In genomic region chr9:94885854-94886447, GRCh38 we compare ENCODE assay signal across 22 cellular contexts.
DNase-seq lines count a peak whose midpoint lies in the region; ATAC-seq and TF ChIP-seq lines count a peak whose summit lies in the region.
"Had no signal": no experiment of that assay in that cellular context is flagged by ENCODE, and none has a peak within 500 bp of the region (broad histone marks: within the 10 kb centered on the region; RNA-seq: fewer than 3 reads in every experiment).

No MANE protein-coding gene starts in this region.

- DNase-seq in HFFc6: no peak
- DNase-seq in SK-N-MC (ENCODE audit: low read depth, low spot score): no peak
- DNase-seq in left lung: no peak
- no peak for DNase-seq in smooth muscle cell (lab: John Stamatoyannopoulos, UW; ENCODE audit: unreplicated experiment)
- no peak for DNase-seq in SHP77 treated with DMSO at 0.1 percent for 48 hours (lab: John Stamatoyannopoulos, UW)
- DNase-seq in stimulated activated naive CD4-positive, alpha-beta T cell treated with Interleukin-2 at 50 U/mL for 16 hours (lab: John Stamatoyannopoulos, UW): no peak
- DNase-seq: activated CD4-positive, alpha-beta T cell treated with anti-CD3 and anti-CD28 coated beads for 4 hours; activated CD8-positive, alpha-beta memory T cell treated with anti-CD3 and anti-CD28 coated beads, Interleukin-2, amount 50 U/mL, for 48 hours; activated effector memory CD4-positive, alpha-beta T cell treated with anti-CD3 and anti-CD28 coated beads, Interleukin-2, amount 50 U/mL, for 16 hours; activated naive CD8-positive, alpha-beta T cell treated with anti-CD3 and anti-CD28 coated beads, Interleukin-2, amount 50 U/mL, for 24 hours; AML-193; cortex of kidney; DND-41; H9; MV-4-11; NCI-H1694 treated with DMSO at 0.1 percent for 48 hours; NCI-H345; occipital lobe; T-helper 1 cell had no signal

- no peaks in the 10 kb centered on the region for H3K27me3 Mint-ChIP-seq in HFFc6 (ENCODE audit: insufficient read depth)
- H3K27me3 Mint-ChIP-seq: activated naive CD8-positive, alpha-beta T cell treated with anti-CD3 and anti-CD28 coated beads, Interleukin-2, amount 50 U/mL, for 24 hours had no signal

- peaks cover 7% of the 10 kb centered on the region for H3K9me3 Mint-ChIP-seq in HFFc6

- no peaks in the 10 kb centered on the region for H3K9me3 ChIP-seq in SK-N-MC (ENCODE audit: low read depth, low read length)
- peaks cover 0 to 2% of the 10 kb centered on the region in 2 donors for H3K9me3 ChIP-seq in left lung
- peaks cover 5% of the 10 kb centered on the region for H3K9me3 ChIP-seq in smooth muscle cell (replicated peaks; ENCODE audit: low read depth)
- H3K9me3 ChIP-seq: thoracic aorta had no signal

- ATAC-seq in left lung (peak; percentile 38), HG02759 (IDR thresholded peaks at IDR 0.05; ENCODE audit: unreplicated experiment) (no peak)
- ATAC-seq: activated naive CD8-positive, alpha-beta T cell treated with anti-CD3 and anti-CD28 coated beads, Interleukin-2, amount 50 U/mL, for 24 hours; stimulated activated effector memory CD8-positive, alpha-beta T cell treated with anti-CD3 and anti-CD28 coated beads, Interleukin-12 subunit alpha, Interleukin-12 subunit beta, amount 100 ng/mL, for 72 hours had no signal

- H3K79me2 ChIP-seq in smooth muscle cell (ENCODE audit: low read depth): peaks cover 58% of the 10 kb centered on the region

- peaks cover 6% of the 10 kb centered on the region in 2 donors for H3K4me1 ChIP-seq in left lung
- H3K4me1 ChIP-seq in smooth muscle cell (ENCODE audit: low read depth): peaks cover 37% of the 10 kb centered on the region

- peaks cover 56% of the 10 kb centered on the region for H3K4me1 Mint-ChIP-seq in HFFc6 (ENCODE audit: low read depth)

- H3K9ac ChIP-seq in SK-N-MC (ENCODE audit: insufficient read length) (no peak overlapping the region), smooth muscle cell (ENCODE audit: low read depth) (no peak overlapping the region)

- 0 out of 2 replicates have a peak overlapping the region, but pooled peaks have one; percentile 24 for H3K27ac Mint-ChIP-seq in HFFc6
- H3K27ac Mint-ChIP-seq: activated naive CD8-positive, alpha-beta T cell treated with anti-CD3 and anti-CD28 coated beads, Interleukin-2, amount 50 U/mL, for 24 hours; stimulated activated effector memory CD8-positive, alpha-beta T cell treated with anti-CD3 and anti-CD28 coated beads, Interleukin-12 subunit alpha, Interleukin-12 subunit beta, amount 100 ng/mL, for 72 hours had no signal

- peaks cover 7% of the 10 kb centered on the region for H3K36me3 Mint-ChIP-seq in HFFc6 (ENCODE audit: low read depth)
- H3K36me3 Mint-ChIP-seq: stimulated activated effector memory CD8-positive, alpha-beta T cell treated with anti-CD3 and anti-CD28 coated beads, Interleukin-12 subunit alpha, Interleukin-12 subunit beta, amount 100 ng/mL, for 72 hours had no signal

- no peak overlapping the region for H2AFZ ChIP-seq in smooth muscle cell (ENCODE audit: low read depth)

- intact Hi-C loops in left lung (cut with DNase I): no loop called here

- 85% methylated on average over 4 of the region's 4 CpGs for WGBS in smooth muscle cell (ENCODE audit: low lambda C conversion rate)

- H3K4me2 ChIP-seq in smooth muscle cell: peak overlapping the region; percentile 63

- 0 out of 2 replicates have a peak overlapping the region, but pooled peaks have one; percentile 5 for H3K27ac ChIP-seq in SK-N-MC
- peak overlapping the region; percentile 3 to 28 for H3K27ac ChIP-seq in left lung
- peak overlapping the region; percentile 82 for H3K27ac ChIP-seq in smooth muscle cell (ENCODE audit: low read depth)

- no peaks in the 10 kb centered on the region for H3K27me3 ChIP-seq in left lung
- H3K27me3 ChIP-seq in smooth muscle cell (ENCODE audit: low read depth): no peaks in the 10 kb centered on the region

- H3K36me3 ChIP-seq in SK-N-MC (ENCODE audit: insufficient read depth, low read length) (no peaks in the 10 kb centered on the region), left lung (no peaks in the 10 kb centered on the region), smooth muscle cell (ENCODE audit: low read depth) (no peaks in the 10 kb centered on the region)
- H3K36me3 ChIP-seq: thoracic aorta had no signal

- H3K4me3 ChIP-seq in SK-N-MC (no peak overlapping the region), left lung (no peak overlapping the region), smooth muscle cell (no peak overlapping the region)
- H3K4me3 ChIP-seq: thoracic aorta had no signal

- TF ChIP-seq CTCF in HFFc6 (IDR thresholded peaks at IDR 0.05) (no peak), left lung (IDR thresholded peaks at IDR 0.05) (no peak), smooth muscle cell (IDR thresholded peaks at IDR 0.05; ENCODE audit: borderline replicate concordance, insufficient read depth, poor library complexity, severe bottlenecking) (no peak)

- peaks cover 16% of the 10 kb centered on the region for H3F3A ChIP-seq in smooth muscle cell (ENCODE audit: low read depth)

- no peaks in the 10 kb centered on the region for H4K20me1 ChIP-seq in smooth muscle cell (ENCODE audit: low read depth)

- no peak overlapping the region for H3K4me3 Mint-ChIP-seq in HFFc6
- H3K4me3 Mint-ChIP-seq: activated naive CD8-positive, alpha-beta T cell treated with anti-CD3 and anti-CD28 coated beads, Interleukin-2, amount 50 U/mL, for 24 hours; H9; stimulated activated effector memory CD8-positive, alpha-beta T cell treated with anti-CD3 and anti-CD28 coated beads, Interleukin-12 subunit alpha, Interleukin-12 subunit beta, amount 100 ng/mL, for 72 hours had no signal

Comparison
In these comparisons a context has a peak if more than half of its experiments do, and no peak if none do; other contexts are left out.
1. H3K27ac ChIP-seq: peak in every context shown above with its lines; median percentile 82 in smooth muscle cell; 16 in left lung; 5 in SK-N-MC.